ENCODE assay signal across 1 cellular context in genomic region chr2:74003494-74004211, GRCh38.
TF ChIP-seq lines count a peak whose summit lies in the region.

No MANE protein-coding gene starts in this region.

TF ChIP-seq in K562, 482 proteins besides CTCF, POLR2A, EP300 and RAD21 (continued from another document and continues in another):
- no peak for TF ChIP-seq ZNF639 (CRISPR knock-in tag; conservative IDR thresholded peaks at IDR 0.05 in 1 of 2, IDR thresholded peaks at IDR 0.05 in 1 of 2)
- TF ChIP-seq RERE (CRISPR knock-in tag; IDR thresholded peaks at IDR 0.05; ENCODE audit: borderline replicate concordance) = no peak
- no peak for TF ChIP-seq UBTF (IDR thresholded peaks at IDR 0.05; ENCODE audit: borderline replicate concordance in 1 of 2, low read depth in 2 of 2, low read length in 2 of 2)
- TF ChIP-seq DPF2 (IDR thresholded peaks at IDR 0.05) = 0 out of 2 replicates have a peak, but pooled peaks have one; percentile 27
- TF ChIP-seq TAF1 (IDR thresholded peaks at IDR 0.05; ENCODE audit: control insufficient read depth, extremely low read depth, insufficient read depth, low read length, severe bottlenecking) = no peak
- TF ChIP-seq MCM2 (IDR thresholded peaks at IDR 0.05; ENCODE audit: low read depth) = no peak
- TF ChIP-seq MAFK (IDR thresholded peaks at IDR 0.05; ENCODE audit: low read length) = peak; percentile 21; the same call in 1 of the 2 replicates
- peak in 1 of 2 experiments; percentile 52; a peak in 1 of 4 replicates for TF ChIP-seq MAZ (CRISPR knock-in tag; conservative IDR thresholded peaks at IDR 0.05 in 1 of 2, IDR thresholded peaks at IDR 0.05 in 1 of 2)
- no peak for TF ChIP-seq NR2F6 (CRISPR knock-in tag; IDR thresholded peaks at IDR 0.05)
- no peak for TF ChIP-seq AFF1 (IDR thresholded peaks at IDR 0.05; ENCODE audit: low read depth in 1 of 2, partially characterized antibody in 2 of 2)
- TF ChIP-seq SNAPC5 (CRISPR knock-in tag; IDR thresholded peaks at IDR 0.05) = no peak
- peak; percentile 83 for TF ChIP-seq C11orf30 (IDR thresholded peaks at IDR 0.05; ENCODE audit: low read depth)
- TF ChIP-seq SIN3B (IDR thresholded peaks at IDR 0.05; ENCODE audit: low read depth) = no peak
- no peak for TF ChIP-seq WHSC1 (IDR thresholded peaks at IDR 0.05; ENCODE audit: low read length)
- TF ChIP-seq HIVEP1 (CRISPR knock-in tag; IDR thresholded peaks at IDR 0.05) = no peak
- no peak for TF ChIP-seq ZBTB33 (CRISPR knock-in tag; IDR thresholded peaks at IDR 0.05)
- TF ChIP-seq ZNF696 (CRISPR knock-in tag; conservative IDR thresholded peaks at IDR 0.05) = no peak
- no peak for TF ChIP-seq IRF1 (CRISPR knock-in tag; IDR thresholded peaks at IDR 0.05; ENCODE audit: borderline replicate concordance)
- TF ChIP-seq HNRNPK (IDR thresholded peaks at IDR 0.05; ENCODE audit: low read depth, low read length, poor library complexity, severe bottlenecking) = no peak
- TF ChIP-seq IRF9 (tag; IDR thresholded peaks at IDR 0.05) = no peak
- TF ChIP-seq PTRF (tag; IDR thresholded peaks at IDR 0.05) = no peak
- TF ChIP-seq DIDO1 (tag; IDR thresholded peaks at IDR 0.05; ENCODE audit: low read depth) = no peak
- TF ChIP-seq ETV1 (tag; conservative IDR thresholded peaks at IDR 0.05; ENCODE audit: low read depth) = no peak
- TF ChIP-seq SIN3A (IDR thresholded peaks at IDR 0.05; ENCODE audit: borderline replicate concordance in 2 of 2, control insufficient read depth in 1 of 2, low read depth in 2 of 2, low read length in 2 of 2) = no peak
- no peak; the same call in 1 of the 2 replicates for TF ChIP-seq ARID1B (IDR thresholded peaks at IDR 0.05)
- no peak for TF ChIP-seq ZKSCAN1 (IDR thresholded peaks at IDR 0.05; ENCODE audit: low read depth, low read length)
- no peak for TF ChIP-seq ZNF280A (IDR thresholded peaks at IDR 0.05; ENCODE audit: low read depth, partially characterized antibody)
- TF ChIP-seq NFXL1 (CRISPR knock-in tag; IDR thresholded peaks at IDR 0.05) = no peak
- TF ChIP-seq THAP7 (CRISPR knock-in tag; IDR thresholded peaks at IDR 0.05) = no peak
- no peak for TF ChIP-seq NKRF (IDR thresholded peaks at IDR 0.05; ENCODE audit: borderline replicate concordance)
- TF ChIP-seq JUN (IDR thresholded peaks at IDR 0.05; ENCODE audit: borderline replicate concordance, low read depth, low read length) = peak; percentile 27
- no peak for TF ChIP-seq JUN (CRISPR knock-in tag; IDR thresholded peaks at IDR 0.05; ENCODE audit: borderline replicate concordance)
- TF ChIP-seq NCOR1 (IDR thresholded peaks at IDR 0.05) = 0 out of 2 replicates have a peak, but pooled peaks have one; percentile 22
- no peak for TF ChIP-seq COPS2 (conservative IDR thresholded peaks at IDR 0.05)
- peak; percentile 57 for TF ChIP-seq NFE2 (IDR thresholded peaks at IDR 0.05; ENCODE audit: low read depth)
- no peak for TF ChIP-seq TEAD1 (CRISPR knock-in tag; IDR thresholded peaks at IDR 0.05)
